8 cellular contexts compared by ENCODE assay signal in the genomic region with DNA sequence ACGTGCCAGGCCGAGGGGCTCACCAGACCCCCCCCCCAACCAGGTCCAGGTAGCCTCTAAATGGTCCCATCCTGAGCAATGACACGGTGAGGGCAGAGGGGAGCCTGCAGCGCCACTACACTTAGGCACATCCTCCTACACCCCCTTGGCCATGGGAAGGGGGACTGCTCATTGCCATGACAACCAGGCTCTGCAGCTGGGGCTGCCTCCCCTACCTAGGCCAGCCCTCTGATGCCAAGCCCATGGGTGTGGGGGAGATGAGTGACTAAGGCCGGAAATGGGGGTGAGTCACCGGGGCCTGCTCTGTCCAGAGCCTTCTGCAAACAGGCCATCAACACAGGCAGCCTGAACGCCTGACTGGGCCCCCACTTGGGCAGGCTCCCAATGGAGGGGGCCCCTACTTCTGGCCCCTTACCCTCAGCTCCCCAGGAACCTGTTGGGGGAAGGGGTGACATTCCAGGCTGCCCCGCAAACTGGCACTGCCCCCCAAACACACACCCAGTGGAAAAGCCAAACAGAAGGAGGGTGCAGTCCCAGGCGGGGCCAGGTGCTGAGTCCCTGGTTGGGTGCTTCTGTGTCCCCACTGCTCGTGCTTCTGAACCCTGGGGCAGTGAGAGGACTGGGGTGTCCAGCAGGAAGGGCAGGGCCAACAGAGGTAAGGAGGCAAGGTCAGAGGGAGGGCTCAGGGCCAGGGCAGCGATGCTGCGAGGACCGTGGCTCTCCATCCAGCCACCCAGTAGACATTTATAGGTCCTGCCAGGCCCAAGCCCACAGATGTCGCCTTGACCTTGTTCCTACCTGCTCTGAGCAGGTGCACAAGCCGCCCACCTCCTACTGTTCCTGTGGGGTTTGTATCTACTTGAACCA. TPM values are rescaled to one million over a fixed set of nuclear protein-coding genes. Genes with fewer than 3 reads are reported as not detected.
DNase-seq lines count a peak whose midpoint lies in the region; ATAC-seq and TF ChIP-seq lines count a peak whose summit lies in the region.

No MANE protein-coding gene starts in this region.

- TF ChIP-seq POLR2A in sigmoid colon (IDR thresholded peaks at IDR 0.05): no peak

- TF ChIP-seq CTCF in fibroblast of pulmonary artery (IDR thresholded peaks at IDR 0.05; ENCODE audit: low read length, missing control alignments) (no peak), sigmoid colon (IDR thresholded peaks at IDR 0.05) (no peak)

- no peaks in the 10 kb centered on the region for H3K9me3 ChIP-seq in sigmoid colon

- no peak for TF ChIP-seq EP300 in sigmoid colon (IDR thresholded peaks at IDR 0.05)

- WGBS in sigmoid colon, 2 donors: 45 to 62% methylated on average over 15 of the region's 15 CpGs

- no peaks in the 10 kb centered on the region for H3K27me3 ChIP-seq in sigmoid colon

- H3K4me3 ChIP-seq in fibroblast of pulmonary artery (replicated peaks; ENCODE audit: low read depth, low read length): no peak overlapping the region
- no peak overlapping the region for H3K4me3 ChIP-seq in sigmoid colon

- peak; percentile 18 for DNase-seq in stimulated activated naive CD4-positive, alpha-beta T cell treated with Interleukin-2 at 50 U/mL for 16 hours (lab: John Stamatoyannopoulos, UW)
- no peak for DNase-seq in stimulated activated naive CD4-positive, alpha-beta T cell (lab: John Stamatoyannopoulos, UW)
- DNase-seq in SW480 (ENCODE audit: low spot score) (peak; percentile 95), fibroblast of pulmonary artery (ENCODE audit: low read depth) (peak; percentile 86), sigmoid colon (peak; percentile 84), T-helper 2 cell (no peak)

- intact Hi-C loops in sigmoid colon (cut with DNase I): no loop called here

- ATAC-seq in HG02642 (IDR thresholded peaks at IDR 0.05; ENCODE audit: poor library complexity, unreplicated experiment) (no peak), HG02798 (IDR thresholded peaks at IDR 0.05; ENCODE audit: poor library complexity, unreplicated experiment) (no peak)

- H3K4me1 ChIP-seq in sigmoid colon: peaks cover 0 to 56% (median 52%) of the 10 kb centered on the region in 4 donors

- peaks cover 0 to 18% (median 6%) of the 10 kb centered on the region in 4 donors for H3K36me3 ChIP-seq in sigmoid colon

- peak overlapping the region; percentile 20 to 73 (median 49) for H3K27ac ChIP-seq in sigmoid colon

RNA-seq across cellular contexts. Expression of a gene that starts 8.2 kb away (rescaled TPM):
- total RNA-seq in sigmoid colon: 10 to 100 TPM; 27.4 to 45.7 (median 33.9) TPM
- 100 to 1,000 TPM; 114 to 274 (median 137) TPM for polyA plus RNA-seq in sigmoid colon

RNA-seq across cellular contexts. Expression of a gene that starts 11.3 kb away (rescaled TPM):
- total RNA-seq in sigmoid colon: 10 to 100 TPM; 20.0 to 24.9 (median 21.9) TPM
- 10 to 100 TPM; 13.2 to 36.5 (median 20.1) TPM for polyA plus RNA-seq in sigmoid colon

RNA-seq across cellular contexts. Expression of a gene that starts 24.1 kb away (rescaled TPM):
- total RNA-seq in sigmoid colon: 10 to 100 TPM; 41.0 to 60.9 (median 49.4) TPM
- polyA plus RNA-seq in sigmoid colon: 10 to 100 TPM; 21.6 to 38.8 (median 24.7) TPM

RNA-seq across cellular contexts. Expression of a gene that starts 37.5 kb away (rescaled TPM):
- total RNA-seq in sigmoid colon: 10 to 100 TPM in 2 of 4 donors, 1 to 10 TPM in 2; 7.5 to 14.7 (median 11.2) TPM
- 1 to 10 TPM; 1.8 to 7.8 (median 6.6) TPM for polyA plus RNA-seq in sigmoid colon

Comparison
In these comparisons a context has a peak if more than half of its experiments do, and no peak if none do; other contexts are left out.
1. DNase-seq: peak in stimulated activated naive CD4-positive, alpha-beta T cell treated with Interleukin-2 at 50 U/mL for 16 hours (single experiment), SW480 (single experiment), fibroblast of pulmonary artery (single experiment) and sigmoid colon (single experiment); none in stimulated activated naive CD4-positive, alpha-beta T cell (0 of 6) and T-helper 2 cell (0 of 5).